9 cellular contexts compared by ENCODE assay signal in the genomic region with DNA sequence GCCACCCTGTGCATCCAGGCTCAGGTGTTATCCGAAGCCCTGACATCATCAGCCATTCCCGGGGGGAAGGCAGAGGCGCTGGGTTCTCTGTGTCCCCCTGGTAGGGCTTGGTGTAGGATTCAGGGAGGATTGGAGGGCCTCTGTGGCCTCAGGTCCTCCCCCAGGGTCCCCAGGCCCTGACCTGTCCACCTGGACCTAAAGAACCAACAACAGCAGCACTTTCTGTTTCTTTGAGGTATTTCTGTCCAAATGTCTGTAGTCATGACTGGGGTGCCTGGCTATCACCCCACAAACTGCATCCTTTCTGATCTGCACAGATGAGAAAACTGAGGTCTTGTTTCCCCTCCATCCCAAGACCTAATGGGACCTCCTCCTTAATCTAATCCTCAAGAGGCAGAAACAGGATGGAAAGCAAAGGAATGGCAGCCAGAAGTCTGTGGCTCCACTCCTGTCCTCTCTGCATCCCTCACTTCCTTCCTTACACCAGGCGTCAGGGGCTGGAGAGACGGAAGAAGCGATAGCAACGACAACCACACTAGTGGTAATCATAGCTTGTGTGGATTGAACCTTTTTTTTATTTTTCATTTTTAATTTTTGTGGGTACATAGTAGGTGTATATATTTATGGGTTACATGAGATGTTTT. TPM values are rescaled to one million over a fixed set of nuclear protein-coding genes. Genes with fewer than 3 reads are reported as not detected.
DNase-seq lines count a peak whose midpoint lies in the region; ATAC-seq, FAIRE-seq and TF ChIP-seq lines count a peak whose summit lies in the region.
"Had no signal": no experiment of that assay in that cellular context is flagged by ENCODE, and none has a peak within 500 bp of the region (broad histone marks: within the 10 kb centered on the region; RNA-seq: fewer than 3 reads in every experiment).

No MANE protein-coding gene starts in this region.

- peak overlapping the region; percentile 13 to 59 for H3K18ac ChIP-seq in mesenchymal stem cell (ENCODE audit: low read depth in 1 of 2, low read length in 2 of 2)

- no peak for FAIRE-seq in HepG2 (lab: Jason Lieb, UNC)

- H3K27ac Mint-ChIP-seq in activated naive CD8-positive, alpha-beta T cell treated with anti-CD3 and anti-CD28 coated beads, Interleukin-2, amount 50 U/mL, for 24 hours: peak overlapping the region; percentile 98

- peaks cover 4% of the 10 kb centered on the region for H3K79me1 ChIP-seq in mesenchymal stem cell (replicated peaks; ENCODE audit: low read length, poor library complexity, severe bottlenecking)

- H3K9me3 Mint-ChIP-seq in activated naive CD8-positive, alpha-beta T cell treated with anti-CD3 and anti-CD28 coated beads, Interleukin-2, amount 50 U/mL, for 24 hours: peaks cover 3% of the 10 kb centered on the region

- no peaks in the 10 kb centered on the region for H3K79me2 ChIP-seq in HepG2 (ENCODE audit: insufficient read depth, low read length)

- DNase-seq in HepG2 (ENCODE audit: low spot score): no peak
- no peak for DNase-seq in activated naive CD8-positive, alpha-beta T cell treated with anti-CD3 and anti-CD28 coated beads, Interleukin-2, amount 50 U/mL, for 24 hours
- DNase-seq in mesenchymal stem cell: no peak
- DNase-seq in vagina (ENCODE audit: extremely low spot score in 2 of 2): no peak
- DNase-seq in dedifferentiated amniotic fluid mesenchymal stem cell (ENCODE audit: extremely low spot score): no peak
- DNase-seq in NCI-H345 (lab: John Stamatoyannopoulos, UW): no peak
- DNase-seq in HEK293T (ENCODE audit: extremely low spot score): no peak
- DNase-seq: RPMI8226 had no signal

- H2BK5ac ChIP-seq in mesenchymal stem cell (ENCODE audit: low read depth, low read length, poor library complexity, severe bottlenecking): no peak overlapping the region

- TF ChIP-seq EP300 in HepG2 (IDR thresholded peaks at IDR 0.05; ENCODE audit: low read depth in 2 of 2, low read length in 2 of 2) (no peak), HepG2 (CRISPR knock-in tag; IDR thresholded peaks at IDR 0.05; ENCODE audit: borderline replicate concordance) (no peak)

- H3K4me1 ChIP-seq in liver (ENCODE audit: control insufficient read depth in 4 of 4, insufficient read depth in 4 of 4, low read length in 3 of 4) (no peaks in the 10 kb centered on the region), HepG2 (ENCODE audit: insufficient read depth, low read length) (peaks cover 26% of the 10 kb centered on the region), mesenchymal stem cell (ENCODE audit: control insufficient read depth, insufficient read depth, low read depth, low read length) (peaks cover 5% of the 10 kb centered on the region), vagina (peaks cover 38% of the 10 kb centered on the region)

- intact Hi-C loops in HepG2 (cut with micrococcal nuclease; ENCODE audit: unreplicated experiment): no loop called here
- intact Hi-C loops in vagina (cut with DNase I): no loop called here

- H3K27me3 Mint-ChIP-seq in activated naive CD8-positive, alpha-beta T cell treated with anti-CD3 and anti-CD28 coated beads, Interleukin-2, amount 50 U/mL, for 24 hours: no peaks in the 10 kb centered on the region

- BruUV-seq in HepG2 (replicated peaks; lab: Mats Ljungman, UMichigan): no TSS peak

- peak overlapping the region; percentile 73 for H4K91ac ChIP-seq in mesenchymal stem cell (ENCODE audit: low read length)

- H3K9ac ChIP-seq in liver (ENCODE audit: low read depth in 1 of 2, low read length in 2 of 2) (no peak overlapping the region), HepG2 (ENCODE audit: insufficient read depth, low read depth, low read length) (no peak overlapping the region), mesenchymal stem cell (ENCODE audit: low read length) (peak overlapping the region; percentile 67)

- ATAC-seq in HepG2: no peak
- no peak for ATAC-seq in activated naive CD8-positive, alpha-beta T cell treated with anti-CD3 and anti-CD28 coated beads, Interleukin-2, amount 50 U/mL, for 24 hours

- no peak overlapping the region for H3K23ac ChIP-seq in mesenchymal stem cell (ENCODE audit: low read length in 2 of 2)

- TF ChIP-seq RAD21 in liver (IDR thresholded peaks at IDR 0.05) (no peak), HepG2 (CRISPR knock-in tag; IDR thresholded peaks at IDR 0.05) (no peak)

- no peaks in the 10 kb centered on the region for H4K20me1 ChIP-seq in HepG2 (ENCODE audit: insufficient read depth, low read length)

- TF ChIP-seq POLR2A in HepG2 (IDR thresholded peaks at IDR 0.05; ENCODE audit: insufficient read depth in 1 of 2, low read depth in 2 of 2, low read length in 2 of 2): no peak
- TF ChIP-seq POLR2A in vagina (IDR thresholded peaks at IDR 0.05): no peak

- H3K4me2 ChIP-seq in HepG2 (ENCODE audit: low read depth, low read length) (no peak overlapping the region), mesenchymal stem cell (ENCODE audit: low read length, poor library complexity, severe bottlenecking) (no peak overlapping the region)

- no peak overlapping the region for H2AFZ ChIP-seq in HepG2 (ENCODE audit: low read length)
- no peak overlapping the region for H2AFZ ChIP-seq in mesenchymal stem cell (ENCODE audit: low read depth, low read length)

- H2AK5ac ChIP-seq in mesenchymal stem cell (ENCODE audit: low read length, severe bottlenecking): no peak overlapping the region

- H3K14ac ChIP-seq in mesenchymal stem cell (ENCODE audit: low read length in 2 of 2): no peak overlapping the region

- H3K4me3 ChIP-seq in liver (ENCODE audit: low read depth in 1 of 3, low read length in 3 of 3): no peak overlapping the region
- H3K4me3 ChIP-seq in HepG2 (replicated peaks in 1 of 3; ENCODE audit: insufficient read depth in 1 of 3, low read depth in 2 of 3, low read length in 3 of 3): no peak overlapping the region
- H3K4me3 ChIP-seq in mesenchymal stem cell (ENCODE audit: insufficient read depth in 1 of 2, low read depth in 1 of 2, low read length in 2 of 2): no peak overlapping the region
- no peak overlapping the region for H3K4me3 ChIP-seq in vagina

- peaks cover 51% of the 10 kb centered on the region for H3K36me3 Mint-ChIP-seq in activated naive CD8-positive, alpha-beta T cell treated with anti-CD3 and anti-CD28 coated beads, Interleukin-2, amount 50 U/mL, for 24 hours (ENCODE audit: low read depth)

- peak overlapping the region; percentile 12 to 57 for H3K4ac ChIP-seq in mesenchymal stem cell (ENCODE audit: low read depth in 1 of 2, low read length in 2 of 2)

- peak overlapping the region; percentile 60 for H2BK15ac ChIP-seq in mesenchymal stem cell (ENCODE audit: low read depth, poor library complexity, severe bottlenecking)

- H3K4me3 Mint-ChIP-seq in activated naive CD8-positive, alpha-beta T cell treated with anti-CD3 and anti-CD28 coated beads, Interleukin-2, amount 50 U/mL, for 24 hours: peak overlapping the region; percentile 18

- H3K4me1 Mint-ChIP-seq in activated naive CD8-positive, alpha-beta T cell treated with anti-CD3 and anti-CD28 coated beads, Interleukin-2, amount 50 U/mL, for 24 hours: peaks cover 95% of the 10 kb centered on the region

- POLR2A ChIA-PET in HepG2 (lab: Yijun Ruan, JAX): no interaction called here
- POLR2A ChIA-PET in HEK293T (lab: Yijun Ruan, JAX): no interaction called here

- peak overlapping the region; percentile 35 to 61 for H2BK12ac ChIP-seq in mesenchymal stem cell (ENCODE audit: low read length in 2 of 2)

- 86% methylated on average over 7 of the region's 7 CpGs for WGBS in liver
- WGBS in HepG2 (ENCODE audit: low lambda C conversion rate): 32% methylated on average over 6 of the region's 7 CpGs
- 90% methylated on average over 7 of the region's 7 CpGs for WGBS in mesenchymal stem cell

- CTCF ChIA-PET in HepG2 (lab: Yijun Ruan, JAX; ENCODE audit: low intra/inter-chr PET ratio, low total read pairs) (no interaction called here), HEK293T (lab: Yijun Ruan, JAX) (no interaction called here)

- in situ Hi-C loops in HepG2 (cut with HindIII; ENCODE audit: extremely low pct_ligation_motif_present, low pct_unique_long_range_greater_than_20kb): no loop called here

- no peaks in the 10 kb centered on the region for H3K27me3 ChIP-seq in liver (ENCODE audit: control insufficient read depth in 4 of 4, insufficient read depth in 4 of 4, low read length in 3 of 4)
- no peaks in the 10 kb centered on the region for H3K27me3 ChIP-seq in HepG2 (ENCODE audit: control insufficient read depth in 1 of 2, insufficient read depth in 2 of 2, low read length in 2 of 2)
- no peaks in the 10 kb centered on the region for H3K27me3 ChIP-seq in mesenchymal stem cell (ENCODE audit: control insufficient read depth in 1 of 2, insufficient read depth in 1 of 2, low read length in 2 of 2)
- H3K27me3 ChIP-seq in vagina: no peaks in the 10 kb centered on the region

- peaks cover 0 to 3% (median 0%) of the 10 kb centered on the region in 4 donors for H3K36me3 ChIP-seq in liver (ENCODE audit: control insufficient read depth in 4 of 4, insufficient read depth in 3 of 4, low read depth in 1 of 4, low read length in 3 of 4)
- H3K36me3 ChIP-seq in HepG2 (replicated peaks in 1 of 2; ENCODE audit: control insufficient read depth in 1 of 2, insufficient read depth in 2 of 2, low read length in 2 of 2): no peaks in the 10 kb centered on the region
- peaks cover 4 to 44% of the 10 kb centered on the region in 2 experiments for H3K36me3 ChIP-seq in mesenchymal stem cell (ENCODE audit: control insufficient read depth in 1 of 2, insufficient read depth in 2 of 2, low read depth in 1 of 2, low read length in 2 of 2)
- H3K36me3 ChIP-seq in vagina: no peaks in the 10 kb centered on the region

- H3K27ac ChIP-seq in liver (ENCODE audit: low read depth in 1 of 2, low read length in 2 of 2) (peak overlapping the region; percentile 25 to 52), HepG2 (ENCODE audit: extremely low read length, insufficient read depth, low read length) (no peak overlapping the region), mesenchymal stem cell (ENCODE audit: low read length, poor library complexity, severe bottlenecking) (no peak overlapping the region), vagina (peak overlapping the region; percentile 76)

- H2BK120ac ChIP-seq in mesenchymal stem cell (ENCODE audit: low read depth, low read length): no peak overlapping the region

- H4K8ac ChIP-seq in mesenchymal stem cell (ENCODE audit: low read length): peak overlapping the region; percentile 35

- no peaks in the 10 kb centered on the region for H3K9me3 ChIP-seq in liver (ENCODE audit: control insufficient read depth in 4 of 4, low read length in 3 of 4)
- H3K9me3 ChIP-seq in HepG2 (ENCODE audit: low read length): no peaks in the 10 kb centered on the region
- H3K9me3 ChIP-seq in mesenchymal stem cell (ENCODE audit: control insufficient read depth, low read length): no peaks in the 10 kb centered on the region
- no peaks in the 10 kb centered on the region for H3K9me3 ChIP-seq in vagina

- no peak for TF ChIP-seq CTCF in liver (IDR thresholded peaks at IDR 0.05; ENCODE audit: low read depth, low read length, missing input control)
- no peak for TF ChIP-seq CTCF in HepG2 (CRISPR knock-in tag; IDR thresholded peaks at IDR 0.05)
- TF ChIP-seq CTCF in vagina (IDR thresholded peaks at IDR 0.05): no peak

RNA-seq across cellular contexts. Expression of gene NLRC5, which starts 11.8 kb away (rescaled TPM):
- total RNA-seq in liver: 10 to 100 TPM; 11.9 to 23.3 TPM
- polyA plus RNA-seq in liver: 1 to 10 TPM; 4.7 to 5.6 TPM
- total RNA-seq in HepG2 (2016; rRNA removed; fragmentation: Illumina TruSeq; extraction: Trizol): 3.1 and 6.3 TPM in 2 replicates
- 1.8 and 4.8 TPM in 2 replicates for total RNA-seq in HepG2 (2016; cell fraction: cytosol; rRNA removed; fragmentation: Illumina TruSeq; extraction: Trizol; ENCODE audit: low read depth)
- 3.7 and 4.8 TPM in 2 replicates for total RNA-seq in HepG2 (2016; cell fraction: insoluble cytoplasmic fraction; rRNA removed; fragmentation: Illumina TruSeq; extraction: Trizol)
- total RNA-seq in HepG2 (2016; cell fraction: membrane; rRNA removed; fragmentation: Illumina TruSeq; extraction: Trizol): 2.8 and 2.9 TPM in 2 replicates
- total RNA-seq in HepG2 (2016; cell fraction: nucleus; rRNA removed; fragmentation: Illumina TruSeq; extraction: Trizol): 12.6 and 13.0 TPM in 2 replicates
- 12.7 and 15.7 TPM in 2 replicates for polyA plus RNA-seq in HepG2 (2011; rRNA removed)
- 4.5 and 4.8 TPM in 2 replicates for polyA plus RNA-seq in HepG2 (2011; cell fraction: cytosol; rRNA removed)
- polyA plus RNA-seq in HepG2 (2011; cell fraction: nucleus; rRNA removed): 114 and 130 TPM in 2 replicates
- 3.8 and 11.3 TPM in 2 replicates for polyA plus RNA-seq in HepG2 (2012)
- polyA plus RNA-seq in HepG2 (2016; cell fraction: cytosol; fragmentation: Illumina TruSeq; extraction: Trizol; ENCODE audit: low read depth): 0.85 and 0.96 TPM in 2 replicates
- polyA plus RNA-seq in HepG2 (2016; cell fraction: insoluble cytoplasmic fraction; fragmentation: Illumina TruSeq; extraction: Trizol; ENCODE audit: low read depth): 3.1 and 3.4 TPM in 2 replicates
- 2.0 and 2.8 TPM in 2 replicates for polyA plus RNA-seq in HepG2 (2016; cell fraction: membrane; fragmentation: Illumina TruSeq; extraction: Trizol; ENCODE audit: low read depth)
- polyA plus RNA-seq in HepG2 (2016; cell fraction: nucleus; fragmentation: Illumina TruSeq; extraction: Trizol; ENCODE audit: insufficient read depth, low read depth): 16.8 and 24.4 TPM in 2 replicates
- 21.4 and 102 TPM in 2 replicates for polyA minus RNA-seq in HepG2 (2011; rRNA and poly(A)+ RNA removed; ENCODE audit: low replicate concordance)
- polyA minus RNA-seq in HepG2 (2011; cell fraction: cytosol; rRNA and poly(A)+ RNA removed): 4.4 and 4.9 TPM in 2 replicates
- polyA minus RNA-seq in HepG2 (2011; cell fraction: nucleus; rRNA and poly(A)+ RNA removed): 33.9 and 46.2 TPM in 2 replicates
- 10.4 TPM for polyA plus RNA-seq in mesenchymal stem cell (2013, experiment 1 of 2)
- 10.5 TPM for polyA plus RNA-seq in mesenchymal stem cell (2013, experiment 2 of 2)
- 114 TPM for total RNA-seq in vagina

RNA-seq across cellular contexts. Expression of gene CETP, which starts 39.4 kb away (rescaled TPM):
- 10 to 100 TPM in 1 of 2 donors, 1 to 10 TPM in 1; 3.3 to 24.0 TPM for total RNA-seq in liver
- 1 to 10 TPM; 4.1 to 8.5 TPM for polyA plus RNA-seq in liver
- 0.31 TPM in 1 of 2 replicates, not detected in the other for total RNA-seq in HepG2 (2016; rRNA removed; fragmentation: Illumina TruSeq; extraction: Trizol)
- total RNA-seq in HepG2 (2016; cell fraction: cytosol; rRNA removed; fragmentation: Illumina TruSeq; extraction: Trizol; ENCODE audit: low read depth): not detected in 2 replicates
- 0.17 TPM in 1 of 2 replicates, not detected in the other for total RNA-seq in HepG2 (2016; cell fraction: insoluble cytoplasmic fraction; rRNA removed; fragmentation: Illumina TruSeq; extraction: Trizol)
- total RNA-seq in HepG2 (2016; cell fraction: membrane; rRNA removed; fragmentation: Illumina TruSeq; extraction: Trizol): 0.14 and 0.25 TPM in 2 replicates
- total RNA-seq in HepG2 (2016; cell fraction: nucleus; rRNA removed; fragmentation: Illumina TruSeq; extraction: Trizol): 0.28 TPM in 2 replicates
- 9.8 and 15.7 TPM in 2 replicates for polyA plus RNA-seq in HepG2 (2011; rRNA removed)
- polyA plus RNA-seq in HepG2 (2011; cell fraction: cytosol; rRNA removed): 7.5 and 11.8 TPM in 2 replicates
- 8.6 and 9.0 TPM in 2 replicates for polyA plus RNA-seq in HepG2 (2011; cell fraction: nucleus; rRNA removed)
- 1.5 and 3.1 TPM in 2 replicates for polyA plus RNA-seq in HepG2 (2012)
- polyA plus RNA-seq in HepG2 (2016; cell fraction: cytosol; fragmentation: Illumina TruSeq; extraction: Trizol; ENCODE audit: low read depth): 0.25 and 0.33 TPM in 2 replicates
- 0.32 and 0.36 TPM in 2 replicates for polyA plus RNA-seq in HepG2 (2016; cell fraction: insoluble cytoplasmic fraction; fragmentation: Illumina TruSeq; extraction: Trizol; ENCODE audit: low read depth)
- 0.11 and 0.17 TPM in 2 replicates for polyA plus RNA-seq in HepG2 (2016; cell fraction: membrane; fragmentation: Illumina TruSeq; extraction: Trizol; ENCODE audit: low read depth)
- 0.56 and 0.62 TPM in 2 replicates for polyA plus RNA-seq in HepG2 (2016; cell fraction: nucleus; fragmentation: Illumina TruSeq; extraction: Trizol; ENCODE audit: insufficient read depth, low read depth)
- 0.07 and 7.1 TPM in 2 replicates for polyA minus RNA-seq in HepG2 (2011; rRNA and poly(A)+ RNA removed; ENCODE audit: low replicate concordance)
- 2.1 and 4.2 TPM in 2 replicates for polyA minus RNA-seq in HepG2 (2011; cell fraction: cytosol; rRNA and poly(A)+ RNA removed)
- 1.5 and 2.5 TPM in 2 replicates for polyA minus RNA-seq in HepG2 (2011; cell fraction: nucleus; rRNA and poly(A)+ RNA removed)
- polyA plus RNA-seq in mesenchymal stem cell (2013, experiment 1 of 2): not detected
- 0.03 TPM for polyA plus RNA-seq in mesenchymal stem cell (2013, experiment 2 of 2)
- total RNA-seq in vagina: not detected

Comparison
In these comparisons a context has a peak if more than half of its experiments do, and no peak if none do; other contexts are left out.
1. H3K27ac ChIP-seq: peak in liver (2 of 2) and vagina (single experiment); none in HepG2 (single experiment) and mesenchymal stem cell (single experiment).